In genomic region chr12:12007713-12008231, GRCh38 we compare ENCODE assay signal across 16 cellular contexts.
DNase-seq lines count a peak whose midpoint lies in the region; ATAC-seq and TF ChIP-seq lines count a peak whose summit lies in the region.
"Had no signal": no experiment of that assay in that cellular context is flagged by ENCODE, and none has a peak within 500 bp of the region (broad histone marks: within the 10 kb centered on the region; RNA-seq: fewer than 3 reads in every experiment).

No MANE protein-coding gene starts in this region.

- H3K9me3 ChIP-seq in OCI-LY3 (ENCODE audit: insufficient read depth, low read length) (no peaks in the 10 kb centered on the region), osteoblast (ENCODE audit: low read depth, low read length) (no peaks in the 10 kb centered on the region)
- H3K9me3 ChIP-seq: stomach had no signal

- no peaks in the 10 kb centered on the region for H3K27me3 Mint-ChIP-seq in activated naive CD8-positive, alpha-beta T cell

- TF ChIP-seq CTCF in GM06990 (IDR thresholded peaks at IDR 0.05; ENCODE audit: insufficient read depth, low read length, poor library complexity, severe bottlenecking): no peak
- no peak for TF ChIP-seq CTCF in OCI-LY3 (IDR thresholded peaks at IDR 0.05; ENCODE audit: low read depth, low read length)
- TF ChIP-seq CTCF in osteoblast (IDR thresholded peaks at IDR 0.05; ENCODE audit: extremely low read depth, low read depth, low read length): no peak

- DNase-seq in GM06990 (ENCODE audit: extremely low read depth, insufficient read length) (peak; percentile 30), osteoblast (ENCODE audit: insufficient read length, low spot score, missing footprints) (no peak), NCI-H2196 (lab: John Stamatoyannopoulos, UW; ENCODE audit: unreplicated experiment) (no peak), NCI-H524 treated with DMSO at 0.1 percent for 48 hours (lab: John Stamatoyannopoulos, UW) (no peak)
- DNase-seq: GF-D8, Karpas-422, NCI-H526 treated with DMSO at 0.1 percent for 48 hours, stomach had no signal

- H3K4me3 Mint-ChIP-seq in activated naive CD8-positive, alpha-beta T cell: peak overlapping the region; percentile 63

- H3K79me2 ChIP-seq in OCI-LY3 (ENCODE audit: low read length): no peaks in the 10 kb centered on the region
- no peaks in the 10 kb centered on the region for H3K79me2 ChIP-seq in osteoblast (ENCODE audit: insufficient read depth, low read length)

- H4K20me1 ChIP-seq in OCI-LY3 (ENCODE audit: insufficient read depth, low read length) (no peaks in the 10 kb centered on the region), osteoblast (ENCODE audit: insufficient read depth, low read length) (no peaks in the 10 kb centered on the region)

- H3K4me2 ChIP-seq in OCI-LY3 (ENCODE audit: low read length): no peak overlapping the region
- H3K4me2 ChIP-seq in osteoblast (ENCODE audit: insufficient read depth, low read length): no peak overlapping the region

- no peaks in the 10 kb centered on the region for H3K36me3 Mint-ChIP-seq in activated naive CD8-positive, alpha-beta T cell

- no peak overlapping the region for H3K9ac ChIP-seq in OCI-LY3 (ENCODE audit: low read length)
- H3K9ac ChIP-seq: GM23248 had no signal

- H3K27ac ChIP-seq in OCI-LY3 (ENCODE audit: low read length): peak overlapping the region; percentile 90
- H3K27ac ChIP-seq in osteoblast (ENCODE audit: low read depth, low read length): peak overlapping the region; percentile 62
- H3K27ac ChIP-seq: C4-2B, coronary artery, GM23248, stomach had no signal

- peak overlapping the region; percentile 96 for H3K27ac Mint-ChIP-seq in activated naive CD8-positive, alpha-beta T cell

- peaks cover 56% of the 10 kb centered on the region for H3K4me1 ChIP-seq in OCI-LY3 (ENCODE audit: low read length)
- peaks cover 29% of the 10 kb centered on the region for H3K4me1 ChIP-seq in osteoblast (ENCODE audit: insufficient read depth, low read length)

- no peaks in the 10 kb centered on the region for H3K9me3 Mint-ChIP-seq in activated naive CD8-positive, alpha-beta T cell (ENCODE audit: low read depth)

- H3K4me1 Mint-ChIP-seq in activated naive CD8-positive, alpha-beta T cell (ENCODE audit: low read depth): peaks cover 73% of the 10 kb centered on the region

- no peak for ATAC-seq in HG02678 (IDR thresholded peaks at IDR 0.05; ENCODE audit: unreplicated experiment)
- ATAC-seq: left lobe of liver, sciatic nerve had no signal

- H2AFZ ChIP-seq in OCI-LY3 (ENCODE audit: low read depth, low read length): no peak overlapping the region
- no peak overlapping the region for H2AFZ ChIP-seq in osteoblast (ENCODE audit: low read length)
- H2AFZ ChIP-seq: GM23248 had no signal

- no peaks in the 10 kb centered on the region for H3K36me3 ChIP-seq in GM06990 (ENCODE audit: control insufficient read depth, insufficient read depth, low read length)
- H3K36me3 ChIP-seq in OCI-LY3 (replicated peaks; ENCODE audit: low read depth, low read length): no peaks in the 10 kb centered on the region
- no peaks in the 10 kb centered on the region for H3K36me3 ChIP-seq in osteoblast (ENCODE audit: insufficient read depth, low read length)
- H3K36me3 ChIP-seq: stomach had no signal

- H3K4me3 ChIP-seq in GM06990 (replicated peaks; ENCODE audit: low read depth, low read length) (no peak overlapping the region), OCI-LY3 (ENCODE audit: low read length) (no peak overlapping the region), osteoblast (ENCODE audit: insufficient read depth, low read length) (no peak overlapping the region)
- H3K4me3 ChIP-seq: coronary artery, GM23248, stomach had no signal

- H3K27me3 ChIP-seq in GM06990 (replicated peaks; ENCODE audit: control insufficient read depth, insufficient read depth, low read length) (no peaks in the 10 kb centered on the region), OCI-LY3 (ENCODE audit: low read depth, low read length) (no peaks in the 10 kb centered on the region), osteoblast (ENCODE audit: insufficient read depth, low read length) (no peaks in the 10 kb centered on the region)
- H3K27me3 ChIP-seq: stomach had no signal
